ENCODE assay signal across 8 cellular contexts in the genomic region with DNA sequence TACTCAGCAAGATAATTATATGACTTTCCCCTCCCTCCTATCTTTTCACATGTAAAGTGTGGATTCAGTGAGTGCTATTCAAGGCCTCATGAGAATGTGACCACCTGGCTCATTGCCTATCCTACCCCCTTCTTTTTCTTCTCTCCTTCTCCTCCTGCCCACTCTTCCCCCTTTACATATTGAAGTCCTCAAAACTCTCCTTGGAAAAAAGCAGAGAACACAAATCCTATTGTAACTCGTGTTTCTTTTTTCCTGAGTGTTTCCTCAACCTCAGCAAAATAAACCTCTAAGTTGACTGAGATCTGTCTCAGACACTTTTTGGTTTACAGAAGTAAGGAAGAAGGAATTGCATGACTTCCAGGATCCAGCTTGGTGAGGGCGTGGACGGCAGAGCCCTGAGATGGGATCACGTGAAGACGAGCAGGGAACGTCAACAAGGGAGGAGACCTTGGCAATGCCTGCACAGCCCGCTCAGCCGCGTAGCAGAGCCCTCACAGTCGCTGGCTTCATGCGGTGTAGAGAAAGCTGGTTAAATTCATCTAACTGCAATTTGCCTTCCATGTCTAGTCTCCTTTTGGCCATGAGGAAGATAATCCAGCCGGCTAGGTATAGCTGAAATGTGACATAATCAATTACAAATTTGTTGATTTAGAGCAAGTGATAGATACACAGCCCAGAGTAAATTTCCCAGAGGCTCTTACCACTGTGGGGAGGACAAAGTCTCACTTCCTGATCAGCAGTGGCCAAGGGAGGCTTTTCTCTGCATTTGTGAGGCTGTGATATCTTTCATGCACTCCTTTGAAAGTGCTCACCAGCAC.
DNase-seq lines count a peak whose midpoint lies in the region; ATAC-seq and TF ChIP-seq lines count a peak whose summit lies in the region.

No MANE protein-coding gene starts in this region.

- ATAC-seq in SK-N-SH treated with all-trans-retinoic acid at 6 μM for 48 hours (no peak), GM21526 (IDR thresholded peaks at IDR 0.05; ENCODE audit: low FRiP score, unreplicated experiment) (no peak)

- intact Hi-C loops in cardiac septum (cut with DNase I) (no loop called here), posterior vena cava (cut with DNase I) (no loop called here)

- DNase-seq in DMS53 (lab: John Stamatoyannopoulos, UW) (peak; percentile 89), RPMI7951 (ENCODE audit: low read depth) (peak; percentile 71), cardiac septum (ENCODE audit: low spot score) (peak; percentile 86), posterior vena cava (ENCODE audit: low spot score) (peak; percentile 93), dedifferentiated amniotic fluid mesenchymal stem cell (ENCODE audit: extremely low spot score) (no peak)
- DNase-seq in activated T-cell treated with anti-CD3 and anti-CD28 coated beads, Interleukin-2, amount 50 U/mL, for 48 hours = no peak

TF ChIP-seq in SK-N-SH treated with all-trans-retinoic acid at 6 μM for 48 hours, 23 proteins besides CTCF, POLR2A, EP300 and RAD21:
- TF ChIP-seq ISL1 (CRISPR knock-in tag; IDR thresholded peaks at IDR 0.05) (no peak), RARB (CRISPR knock-in tag; IDR thresholded peaks at IDR 0.05) (no peak), SNAI2 (CRISPR knock-in tag; IDR thresholded peaks at IDR 0.05) (no peak), GLIS3 (CRISPR knock-in tag; IDR thresholded peaks at IDR 0.05) (no peak), ZFP30 (CRISPR knock-in tag; IDR thresholded peaks at IDR 0.05) (no peak)
- TF ChIP-seq, protein P1, sequence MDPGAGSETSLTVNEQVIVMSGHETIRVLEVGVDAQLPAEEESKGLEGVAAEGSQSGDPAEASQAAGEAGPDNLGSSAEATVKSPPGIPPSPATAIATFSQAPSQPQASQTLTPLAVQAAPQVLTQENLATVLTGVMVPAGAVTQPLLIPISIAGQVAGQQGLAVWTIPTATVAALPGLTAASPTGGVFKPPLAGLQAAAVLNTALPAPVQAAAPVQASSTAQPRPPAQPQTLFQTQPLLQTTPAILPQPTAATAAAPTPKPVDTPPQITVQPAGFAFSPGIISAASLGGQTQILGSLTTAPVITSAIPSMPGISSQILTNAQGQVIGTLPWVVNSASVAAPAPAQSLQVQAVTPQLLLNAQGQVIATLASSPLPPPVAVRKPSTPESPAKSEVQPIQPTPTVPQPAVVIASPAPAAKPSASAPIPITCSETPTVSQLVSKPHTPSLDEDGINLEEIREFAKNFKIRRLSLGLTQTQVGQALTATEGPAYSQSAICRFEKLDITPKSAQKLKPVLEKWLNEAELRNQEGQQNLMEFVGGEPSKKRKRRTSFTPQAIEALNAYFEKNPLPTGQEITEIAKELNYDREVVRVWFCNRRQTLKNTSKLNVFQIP (CRISPR knock-in tag; IDR thresholded peaks at IDR 0.05; ENCODE audit: borderline replicate concordance, low read depth) = no peak

Comparison
In these comparisons a context has a peak if more than half of its experiments do, and no peak if none do; other contexts are left out.
1. DNase-seq: peak in DMS53 (single experiment), RPMI7951 (single experiment), cardiac septum (single experiment) and posterior vena cava (single experiment); none in dedifferentiated amniotic fluid mesenchymal stem cell (single experiment) and activated T-cell treated with anti-CD3 and anti-CD28 coated beads, Interleukin-2, amount 50 U/mL, for 48 hours (0 of 2).